Comparison of ENCODE assay signal across 26 cellular contexts in the genomic region with DNA sequence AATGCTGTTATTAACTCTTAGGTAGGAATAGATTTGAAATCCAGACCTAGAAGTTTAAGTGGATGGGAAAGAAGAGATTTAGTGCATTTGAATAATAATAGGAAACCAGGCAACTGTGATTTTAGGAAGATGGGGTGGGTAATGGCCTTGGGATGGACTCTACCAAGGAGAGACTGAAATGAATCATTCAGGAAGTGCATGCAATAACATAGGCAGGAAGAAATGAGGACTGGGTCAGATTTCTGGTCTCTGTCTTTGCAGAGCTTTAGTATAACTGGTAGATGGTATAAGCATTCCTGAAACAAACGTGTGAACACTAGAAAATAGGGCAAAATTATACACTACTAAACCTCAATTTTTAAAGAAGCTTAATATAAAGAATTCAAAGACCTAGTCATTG.
DNase-seq lines count a peak whose midpoint lies in the region; ATAC-seq, FAIRE-seq and TF ChIP-seq lines count a peak whose summit lies in the region.
"Had no signal": no experiment of that assay in that cellular context is flagged by ENCODE, and none has a peak within 500 bp of the region (broad histone marks: within the 10 kb centered on the region; RNA-seq: fewer than 3 reads in every experiment).

No MANE protein-coding gene starts in this region.

- POLR2A ChIA-PET in endothelial cell of umbilical vein (lab: Charles Lee): no interaction called here

- in situ Hi-C loops in GM23248 (cut with MboI): no loop called here

- 0 out of 2 replicates have a peak, but pooled peaks cover under 1% of the 10 kb centered on the region for H3F3A ChIP-seq in GM23248 (ENCODE audit: insufficient read depth)
- peaks cover 11% of the 10 kb centered on the region for H3F3A ChIP-seq in neural progenitor cell (ENCODE audit: low read depth)

- FAIRE-seq in endothelial cell of umbilical vein (lab: Jason Lieb, UNC): no peak
- FAIRE-seq: G401.6, GM18507, HepG2, RCC 7860 had no signal

- TF ChIP-seq POLR2A in endothelial cell of umbilical vein (IDR thresholded peaks at IDR 0.05; ENCODE audit: low read depth, low read length): no peak

- CTCF ChIA-PET in endothelial cell of umbilical vein (lab: Charles Lee): interaction anchor here (0.8 to 1.7 kb wide), 5 partner anchors 9 to 58 kb away, joined by 4 to 11 read pairs (median 4); no protein-coding TSS in a partner anchor

- TF ChIP-seq CTCF in RWPE2 (IDR thresholded peaks at IDR 0.05; ENCODE audit: poor library complexity, severe bottlenecking): no peak
- no peak for TF ChIP-seq CTCF in endothelial cell of umbilical vein (IDR thresholded peaks at IDR 0.05; ENCODE audit: extremely low read depth in 1 of 2, insufficient read depth in 1 of 2, low read depth in 1 of 2, low read length in 2 of 2)
- no peak for TF ChIP-seq CTCF in neural progenitor cell (IDR thresholded peaks at IDR 0.05)

- peaks cover 42% of the 10 kb centered on the region for H3K4me1 Mint-ChIP-seq in neural progenitor cell

- H4K20me1 ChIP-seq in GM23248 (ENCODE audit: insufficient read depth) (no peaks in the 10 kb centered on the region), endothelial cell of umbilical vein (replicated peaks; ENCODE audit: control insufficient read depth, extremely low read depth, insufficient read depth, low read length) (no peaks in the 10 kb centered on the region), neural progenitor cell (ENCODE audit: low read depth) (no peaks in the 10 kb centered on the region)
- H4K20me1 ChIP-seq: BLaER1 had no signal

- no peak overlapping the region for H3K4me3 ChIP-seq in GM23248
- H3K4me3 ChIP-seq in RWPE2 (ENCODE audit: severe bottlenecking): no peak overlapping the region
- no peak overlapping the region for H3K4me3 ChIP-seq in endothelial cell of umbilical vein (replicated peaks in 1 of 3; ENCODE audit: insufficient read depth in 1 of 3, low read depth in 1 of 3, low read length in 3 of 3)
- H3K4me3 ChIP-seq in neural progenitor cell: no peak overlapping the region
- H3K4me3 ChIP-seq: BLaER1, SJSA1 had no signal

- no peaks in the 10 kb centered on the region for H3K9me2 ChIP-seq in GM23248 (ENCODE audit: insufficient read depth)

- peak; percentile 25 for DNase-seq in EL
- DNase-seq in GM23248: peak; percentile 54
- no peak for DNase-seq in RWPE2 (ENCODE audit: low spot score)
- peak; percentile 62 for DNase-seq in endothelial cell of umbilical vein (ENCODE audit: low read depth, low spot score)
- no peak for DNase-seq in NK-92 (lab: John Stamatoyannopoulos, UW; ENCODE audit: unreplicated experiment)
- no peak for DNase-seq in neural progenitor cell (ENCODE audit: low spot score)
- no peak for DNase-seq in activated gamma-delta T cell (lab: John Stamatoyannopoulos, UW)
- DNase-seq: CD4-positive, alpha-beta T cell; COR-L47; DMS 273 treated with DMSO at 0.1 percent for 48 hours; DMS79 treated with DMSO at 0.1 percent for 48 hours; GOT3; KBM-7; NCI-H1092; NCI-H1694; NCI-H2081; NCI-H82 had no signal

- no peaks in the 10 kb centered on the region for H3K9me3 Mint-ChIP-seq in neural progenitor cell
- H3K9me3 Mint-ChIP-seq: CD4-positive, alpha-beta T cell; T-helper 1 cell treated with Interleukin-12 subunit alpha and Interleukin-12 subunit beta and Interleukin-4 antibody, amounts not matched to agents 30 μg/mL and 1 μg/mL, for 36 hours had no signal

- H3K9me3 ChIP-seq in GM23248 (ENCODE audit: low read depth) (no peaks in the 10 kb centered on the region), RWPE2 (ENCODE audit: severe bottlenecking) (no peaks in the 10 kb centered on the region), endothelial cell of umbilical vein (replicated peaks; ENCODE audit: control insufficient read depth, insufficient read depth, low read length) (no peaks in the 10 kb centered on the region), neural progenitor cell (ENCODE audit: low read depth) (no peaks in the 10 kb centered on the region)
- H3K9me3 ChIP-seq: BLaER1, SJSA1 had no signal

- no peaks in the 10 kb centered on the region for H3K36me3 Mint-ChIP-seq in neural progenitor cell

- no peaks in the 10 kb centered on the region for H3K36me3 ChIP-seq in GM23248 (ENCODE audit: low read depth)
- H3K36me3 ChIP-seq in RWPE2 (ENCODE audit: low read depth): no peaks in the 10 kb centered on the region
- H3K36me3 ChIP-seq in endothelial cell of umbilical vein (ENCODE audit: control insufficient read depth in 2 of 2, extremely low read depth in 1 of 2, insufficient read depth in 2 of 2, low read length in 2 of 2): no peaks in the 10 kb centered on the region
- no peaks in the 10 kb centered on the region for H3K36me3 ChIP-seq in neural progenitor cell
- H3K36me3 ChIP-seq: BLaER1, SJSA1 had no signal

- 0 out of 3 replicates have a peak, but pooled peaks have one; percentile 54 for ATAC-seq in RWPE2 (ENCODE audit: low read depth)
- ATAC-seq: HCT116, HepG2, Right ventricle myocardium inferior had no signal

- H3K27me3 Mint-ChIP-seq in neural progenitor cell (ENCODE audit: insufficient read depth, low read depth): peaks cover 2% of the 10 kb centered on the region
- H3K27me3 Mint-ChIP-seq: CD4-positive, alpha-beta T cell had no signal

- H2AFZ ChIP-seq in GM23248 (peak overlapping the region; percentile 40; the same call in 1 of the 2 replicates), endothelial cell of umbilical vein (ENCODE audit: low read depth, low read length) (no peak overlapping the region), neural progenitor cell (replicated peaks) (no peak overlapping the region)

- H3K4me2 ChIP-seq in GM23248 (ENCODE audit: unreplicated experiment) (peak overlapping the region; percentile 29), endothelial cell of umbilical vein (ENCODE audit: insufficient read depth, low read length) (no peak overlapping the region), neural progenitor cell (no peak overlapping the region)
- H3K4me2 ChIP-seq: BLaER1 had no signal

- H3K9ac ChIP-seq in GM23248 (no peak overlapping the region), endothelial cell of umbilical vein (replicated peaks; ENCODE audit: extremely low read depth, insufficient read depth, low read length) (no peak overlapping the region), neural progenitor cell (no peak overlapping the region)
- H3K9ac ChIP-seq: BLaER1 had no signal

- H3K27ac ChIP-seq in GM23248 (no peak overlapping the region), RWPE2 (ENCODE audit: poor library complexity, severe bottlenecking) (no peak overlapping the region), endothelial cell of umbilical vein (ENCODE audit: insufficient read depth, low read depth, low read length) (no peak overlapping the region), neural progenitor cell (no peak overlapping the region)
- H3K27ac ChIP-seq: BLaER1, SJSA1 had no signal

- no peaks in the 10 kb centered on the region for H3K27me3 ChIP-seq in GM23248 (replicated peaks; ENCODE audit: insufficient read depth)
- H3K27me3 ChIP-seq in RWPE2 (ENCODE audit: insufficient read depth, poor library complexity, severe bottlenecking): no peaks in the 10 kb centered on the region
- H3K27me3 ChIP-seq in endothelial cell of umbilical vein (ENCODE audit: control insufficient read depth in 2 of 2, insufficient read depth in 2 of 2, low read length in 2 of 2): no peaks in the 10 kb centered on the region
- H3K27me3 ChIP-seq in neural progenitor cell: no peaks in the 10 kb centered on the region
- H3K27me3 ChIP-seq: BLaER1, SJSA1 had no signal

- BruUV-seq in endothelial cell of umbilical vein (replicated peaks; lab: Mats Ljungman, UMichigan): no TSS peak

- intact Hi-C loops in endothelial cell of umbilical vein (cut with micrococcal nuclease): loop anchor here (1.0 kb wide), 1 partner anchor 13 kb away; no protein-coding TSS in a partner anchor

- H3K79me2 ChIP-seq in GM23248 (ENCODE audit: insufficient read depth) (no peaks in the 10 kb centered on the region), endothelial cell of umbilical vein (ENCODE audit: control insufficient read depth, insufficient read depth, low read length) (no peaks in the 10 kb centered on the region), neural progenitor cell (ENCODE audit: low read depth) (no peaks in the 10 kb centered on the region)

- peaks cover 8% of the 10 kb centered on the region for H3K4me1 ChIP-seq in GM23248 (ENCODE audit: insufficient read depth)
- H3K4me1 ChIP-seq in RWPE2 (ENCODE audit: insufficient read depth, poor library complexity, severe bottlenecking): no peaks in the 10 kb centered on the region
- H3K4me1 ChIP-seq in endothelial cell of umbilical vein (ENCODE audit: control insufficient read depth, extremely low read depth, insufficient read depth, low read length): no peaks in the 10 kb centered on the region
- H3K4me1 ChIP-seq in neural progenitor cell: peaks cover 17% of the 10 kb centered on the region
- H3K4me1 ChIP-seq: BLaER1, SJSA1 had no signal

- no peaks in the 10 kb centered on the region for H3K9me1 ChIP-seq in endothelial cell of umbilical vein (replicated peaks; ENCODE audit: control insufficient read depth, extremely low read depth, insufficient read depth, low read length)

- no peak overlapping the region for H3K4me3 Mint-ChIP-seq in neural progenitor cell
- H3K4me3 Mint-ChIP-seq: CD4-positive, alpha-beta T cell; T-helper 1 cell treated with Interleukin-12 subunit alpha and Interleukin-12 subunit beta and Interleukin-4 antibody, amounts not matched to agents 30 μg/mL and 1 μg/mL, for 36 hours had no signal

- WGBS in GM23248 (ENCODE audit: low coverage in 1 of 2, low lambda C conversion rate in 2 of 2, missing lambda C conversion rate in 2 of 2), 2 experiments: 33 to 50% methylated on average over 1 of the region's 1 CpG

- dilution Hi-C loops in endothelial cell of umbilical vein (cut with MboI; ENCODE audit: extremely low pct_ligation_motif_present, low sequenced_read_pairs): no loop called here

- no peak overlapping the region for H3K27ac Mint-ChIP-seq in neural progenitor cell
- H3K27ac Mint-ChIP-seq: CD4-positive, alpha-beta T cell; T-helper 1 cell treated with Interleukin-12 subunit alpha and Interleukin-12 subunit beta and Interleukin-4 antibody, amounts not matched to agents 30 μg/mL and 1 μg/mL, for 36 hours had no signal

TF ChIP-seq in endothelial cell of umbilical vein, 7 proteins besides CTCF, POLR2A, EP300 and RAD21:
- peak; percentile 62 for TF ChIP-seq JUN (IDR thresholded peaks at IDR 0.05; ENCODE audit: borderline replicate concordance, insufficient read depth, insufficient read length, low read depth)
- TF ChIP-seq MYC (IDR thresholded peaks at IDR 0.05; ENCODE audit: low read depth, low read length): no peak

Comparison
In these comparisons a context has a peak if more than half of its experiments do, and no peak if none do; other contexts are left out.
1. DNase-seq: peak in EL (single experiment), GM23248 (single experiment) and endothelial cell of umbilical vein (single experiment); none in RWPE2 (single experiment), NK-92 (single experiment), neural progenitor cell (single experiment) and activated gamma-delta T cell (single experiment).